ENCODE assay signal across 19 cellular contexts in the genomic region with DNA sequence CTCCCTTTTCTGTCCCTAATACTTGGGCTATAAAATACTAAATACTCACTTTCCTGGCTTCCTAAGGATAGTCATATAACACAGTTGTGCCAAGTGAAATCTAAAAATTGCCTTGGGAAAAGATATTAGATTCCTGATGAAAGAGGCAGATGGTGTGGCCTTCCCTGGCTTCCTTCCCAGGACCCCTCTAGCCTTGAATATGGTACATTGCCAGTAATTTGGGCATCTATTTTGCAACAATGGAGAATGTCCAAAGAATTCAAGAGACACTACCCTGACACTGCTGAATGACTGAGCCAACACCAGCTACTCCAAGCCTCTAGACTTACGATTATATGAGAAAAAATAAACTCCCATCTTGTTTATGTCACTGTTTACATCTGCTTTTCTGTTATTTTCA. TPM values are rescaled to one million over a fixed set of nuclear protein-coding genes. Genes with fewer than 3 reads are reported as not detected.
"Had no signal": no experiment of that assay in that cellular context is flagged by ENCODE, and none has a peak within 500 bp of the region (broad histone marks: within the 10 kb centered on the region; RNA-seq: fewer than 3 reads in every experiment).

No MANE protein-coding gene starts in this region.

- H3K9me3 ChIP-seq: left lung, neutrophil, thyroid gland had no signal

- H3K4me1 ChIP-seq: left lung, parathyroid adenoma, thyroid gland had no signal

- H3K4me3 Mint-ChIP-seq: activated B cell treated with CpG ODN at 0.5 μM for 24 hours; activated CD4-positive, alpha-beta T cell treated with anti-CD3 and anti-CD28 coated beads, Interleukin-2, amount 10 ng/mL, durations not matched to agents 7 days and 5 days; activated naive CD4-positive, alpha-beta T cell treated with anti-CD3 and anti-CD28 coated beads, Interleukin-2, amount 10 ng/mL, durations not matched to agents 7 days and 5 days; natural killer cell; stimulated activated memory B cell treated with anti-CD40 and anti-IgM and Interleukin-4, amounts not matched to agents 10 μg/mL and 1 μg/mL and 100 μg/mL, for 72 hours had no signal

- H3K27ac Mint-ChIP-seq: activated B cell treated with CpG ODN at 0.5 μM for 24 hours; activated CD4-positive, alpha-beta T cell treated with anti-CD3 and anti-CD28 coated beads, Interleukin-2, amount 10 ng/mL, durations not matched to agents 7 days and 5 days; activated naive CD4-positive, alpha-beta T cell treated with anti-CD3 and anti-CD28 coated beads, Interleukin-2, amount 10 ng/mL, durations not matched to agents 7 days and 5 days; natural killer cell had no signal

- H3K36me3 Mint-ChIP-seq: natural killer cell had no signal

- H3K27me3 Mint-ChIP-seq: activated B cell treated with CpG ODN at 0.5 μM for 24 hours; activated CD4-positive, alpha-beta T cell treated with anti-CD3 and anti-CD28 coated beads, Interleukin-2, amount 10 ng/mL, durations not matched to agents 7 days and 5 days; activated naive CD4-positive, alpha-beta T cell treated with anti-CD3 and anti-CD28 coated beads, Interleukin-2, amount 10 ng/mL, durations not matched to agents 7 days and 5 days; stimulated activated memory B cell treated with anti-CD40 and anti-IgM and Interleukin-4, amounts not matched to agents 10 μg/mL and 1 μg/mL and 100 μg/mL, for 72 hours had no signal

- H3K9me3 Mint-ChIP-seq: natural killer cell had no signal

- H3K36me3 ChIP-seq: neutrophil, thyroid gland had no signal

- H3K27me3 ChIP-seq: left lung, neutrophil, thyroid gland had no signal

- ATAC-seq: left lung; natural killer cell; stimulated activated memory B cell treated with anti-CD40 and anti-IgM and Interleukin-4, amounts not matched to agents 10 μg/mL and 1 μg/mL and 100 μg/mL, for 72 hours had no signal

- H3K4me1 Mint-ChIP-seq: natural killer cell had no signal

- DNase-seq: activated B cell treated with CpG ODN at 0.5 μM for 24 hours; activated CD4-positive, alpha-beta T cell treated with anti-CD3 and anti-CD28 coated beads, Interleukin-2, amount 10 ng/mL, durations not matched to agents 7 days and 5 days; activated naive CD4-positive, alpha-beta T cell treated with anti-CD3 and anti-CD28 coated beads, Interleukin-2, amount 10 ng/mL, durations not matched to agents 7 days and 5 days; erythroblast; hippocampal formation; kidney; left lung; mammary epithelial cell; natural killer cell; stimulated activated CD4-positive, alpha-beta T cell treated with anti-CD3 and anti-CD28 coated beads, Interleukin-12 subunit alpha, Interleukin-12 subunit beta, amount 100 ng/mL, for 4 hours; stimulated activated CD4-positive, alpha-beta T cell treated with anti-CD3 and anti-CD28 coated beads, Interleukin-2, amount 100 ng/mL, for 24 hours; T-helper 2 cell; thyroid gland had no signal

- H3K4me3 ChIP-seq: left lung, thyroid gland had no signal

- H3K27ac ChIP-seq: left lung, neutrophil, parathyroid adenoma, thyroid gland had no signal

RNA-seq across cellular contexts. Expression of gene TSGA13, which starts 35.7 kb away (rescaled TPM):
- total RNA-seq: activated B cell treated with CpG ODN at 0.5 μM for 24 hours; activated CD4-positive, alpha-beta T cell treated with anti-CD3 and anti-CD28 coated beads, Interleukin-2, amount 10 ng/mL, durations not matched to agents 7 days and 5 days; activated CD8-positive, alpha-beta memory T cell treated with anti-CD3 and anti-CD28 coated beads for 36 hours; astrocyte; kidney; left lung; mammary epithelial cell; mononuclear cell; natural killer cell; thyroid gland had no signal
- polyA plus RNA-seq: mammary epithelial cell had no signal
